11 cellular contexts compared by ENCODE assay signal in genomic region chr12:14157129-14157747, GRCh38.
DNase-seq lines count a peak whose midpoint lies in the region; ATAC-seq, FAIRE-seq and TF ChIP-seq lines count a peak whose summit lies in the region.
"Had no signal": no experiment of that assay in that cellular context is flagged by ENCODE, and none has a peak within 500 bp of the region (broad histone marks: within the 10 kb centered on the region; RNA-seq: fewer than 3 reads in every experiment).

No MANE protein-coding gene starts in this region.

- H3K27me3 ChIP-seq in OCI-LY1 (ENCODE audit: insufficient read depth, low read length): no peaks in the 10 kb centered on the region
- H3K27me3 ChIP-seq: tibial artery had no signal

- peak overlapping the region; percentile 3 for H3K4me3 ChIP-seq in OCI-LY1 (ENCODE audit: low read depth, low read length, poor library complexity, severe bottlenecking)
- H3K4me3 ChIP-seq: tibial artery had no signal

- 0 out of 2 replicates have a peak, but pooled peaks cover under 1% of the 10 kb centered on the region for H3F3A ChIP-seq in OCI-LY1 (ENCODE audit: insufficient read depth, low read length)

- no peaks in the 10 kb centered on the region for H3K9me2 ChIP-seq in OCI-LY1 (ENCODE audit: low read depth, low read length)

- no peak for TF ChIP-seq CTCF in OCI-LY1 (IDR thresholded peaks at IDR 0.05; ENCODE audit: low read length)

- H3K27ac ChIP-seq in OCI-LY1 (ENCODE audit: low read depth, low read length, poor library complexity, severe bottlenecking): peak overlapping the region; percentile 99
- H3K27ac ChIP-seq: tibial artery had no signal

- peaks cover 71% of the 10 kb centered on the region for H3K4me1 ChIP-seq in OCI-LY1 (ENCODE audit: insufficient read depth, low read length, severe bottlenecking)
- H3K4me1 ChIP-seq: tibial artery had no signal

- peak overlapping the region; percentile 57 for H3K4me2 ChIP-seq in OCI-LY1 (ENCODE audit: low read length)

- ATAC-seq in GM19438 (IDR thresholded peaks at IDR 0.05; ENCODE audit: low read depth, unreplicated experiment): peak; percentile 97
- ATAC-seq in HG03025 (IDR thresholded peaks at IDR 0.05; ENCODE audit: low FRiP score, unreplicated experiment): peak; percentile 99

- no peaks in the 10 kb centered on the region for H3K9me3 ChIP-seq in OCI-LY1 (ENCODE audit: low read length)
- H3K9me3 ChIP-seq: tibial artery had no signal

- no peak for TF ChIP-seq POLR2A in GM12891 (IDR thresholded peaks at IDR 0.05; ENCODE audit: low read depth, low read length)

- no peak overlapping the region for H2AFZ ChIP-seq in OCI-LY1 (ENCODE audit: low read length)

- no peaks in the 10 kb centered on the region for H3K79me2 ChIP-seq in OCI-LY1 (ENCODE audit: insufficient read depth, low read length)

- peak overlapping the region; percentile 64 for H3K9ac ChIP-seq in OCI-LY1 (ENCODE audit: low read length)

- FAIRE-seq in GM12891 (lab: Jason Lieb, UNC): peak; percentile 99

- DNase-seq in GM12891 (ENCODE audit: insufficient read length, low spot score): peak; percentile 49
- DNase-seq in D341Med (ENCODE audit: low spot score): no peak
- no peak for DNase-seq in NCI-H748 (lab: John Stamatoyannopoulos, UW; ENCODE audit: unreplicated experiment)
- DNase-seq in stimulated activated CD4-positive, alpha-beta T cell treated with anti-CD3 and anti-CD28 coated beads, Interleukin-4, amount 100 ng/mL, for 24 hours: no peak
- no peak for DNase-seq in AG08395 (ENCODE audit: low spot score)
- DNase-seq: activated CD4-positive, CD25-positive, alpha-beta regulatory T cell; amygdala; tibial artery had no signal

- H3K36me3 ChIP-seq in OCI-LY1 (ENCODE audit: insufficient read depth, low read length): no peaks in the 10 kb centered on the region
- H3K36me3 ChIP-seq: tibial artery had no signal

- no peaks in the 10 kb centered on the region for H4K20me1 ChIP-seq in OCI-LY1 (ENCODE audit: insufficient read depth, low read length)

TF ChIP-seq in GM12891, 5 proteins besides CTCF, POLR2A, EP300 and RAD21:
- TF ChIP-seq PAX5 (IDR thresholded peaks at IDR 0.05; ENCODE audit: insufficient read depth, low read length, severe bottlenecking): peak; percentile 61
- peak; percentile 85 for TF ChIP-seq POU2F2 (IDR thresholded peaks at IDR 0.05; ENCODE audit: low read depth, low read length)
- peak; percentile 99 for TF ChIP-seq SPI1 (IDR thresholded peaks at IDR 0.05; ENCODE audit: low read depth, low read length)
- TF ChIP-seq TAF1 (IDR thresholded peaks at IDR 0.05; ENCODE audit: low read depth, low read length): no peak
- no peak for TF ChIP-seq POLR2AphosphoS5 (IDR thresholded peaks at IDR 0.05; ENCODE audit: low read depth, low read length)
TF ChIP-seq in GM12891: peak in this region for 3.
